In genomic region chr21:42975886-42976608, GRCh38 we compare ENCODE assay signal across 9 cellular contexts. TPM values are rescaled to one million over a fixed set of nuclear protein-coding genes. Genes with fewer than 3 reads are reported as not detected.
DNase-seq lines count a peak whose midpoint lies in the region; ATAC-seq, FAIRE-seq and TF ChIP-seq lines count a peak whose summit lies in the region.
"Had no signal": no experiment of that assay in that cellular context is flagged by ENCODE, and none has a peak within 500 bp of the region (broad histone marks: within the 10 kb centered on the region; RNA-seq: fewer than 3 reads in every experiment).

No MANE protein-coding gene starts in this region.

- DNase-seq in AG04450 (ENCODE audit: low read depth, low spot score) (no peak), Karpas-422 (peak; percentile 52), H54 (ENCODE audit: insufficient read length, low spot score) (no peak), nucleus accumbens (lab: John Stamatoyannopoulos, UW) (no peak), dermis blood vessel endothelial cell (no peak)
- DNase-seq in central memory CD8-positive, alpha-beta T cell (ENCODE audit: low spot score in 2 of 2): no peak
- DNase-seq in central memory CD4-positive, alpha-beta T cell: no peak

- no peaks in the 10 kb centered on the region for H3K9me2 ChIP-seq in Karpas-422 (replicated peaks; ENCODE audit: insufficient read depth, low read length)

- peaks cover 17% of the 10 kb centered on the region for H3K4me1 Mint-ChIP-seq in central memory CD8-positive, alpha-beta T cell

- H3K79me2 ChIP-seq in Karpas-422 (ENCODE audit: low read length): peaks cover 35% of the 10 kb centered on the region

- peak overlapping the region; percentile 75 for H3K27ac Mint-ChIP-seq in central memory CD8-positive, alpha-beta T cell (ENCODE audit: low read depth)

- no peak for ATAC-seq in central memory CD8-positive, alpha-beta T cell (replicated peaks; ENCODE audit: extremely low read depth, poor library complexity, severe bottlenecking)

- peak overlapping the region; percentile 82 for H3K4me2 ChIP-seq in Karpas-422 (ENCODE audit: low read depth, low read length, poor library complexity, severe bottlenecking)

- no peaks in the 10 kb centered on the region for H3K9me3 Mint-ChIP-seq in central memory CD8-positive, alpha-beta T cell

- H3K27me3 Mint-ChIP-seq in central memory CD8-positive, alpha-beta T cell: no peaks in the 10 kb centered on the region

- H3K4me3 Mint-ChIP-seq in central memory CD8-positive, alpha-beta T cell: peak overlapping the region; percentile 79

- H3K4me3 ChIP-seq in AG04450 (ENCODE audit: low read depth, low read length): peak overlapping the region; percentile 87
- H3K4me3 ChIP-seq in Karpas-422 (ENCODE audit: low read length): peak overlapping the region; percentile 86
- H3K4me3 ChIP-seq in mucosa of stomach (ENCODE audit: low read length): peak overlapping the region; percentile 27

- H3K4me1 ChIP-seq in Karpas-422 (ENCODE audit: low read length) (peaks cover 41% of the 10 kb centered on the region), mucosa of stomach (ENCODE audit: control insufficient read depth, insufficient read depth, low read length) (peaks cover 31% of the 10 kb centered on the region)

- peaks cover 10% of the 10 kb centered on the region for H3K36me3 Mint-ChIP-seq in central memory CD8-positive, alpha-beta T cell (ENCODE audit: insufficient read depth)

- no peak overlapping the region for H2AFZ ChIP-seq in Karpas-422 (ENCODE audit: low read length)

- H3K27me3 ChIP-seq in AG04450 (ENCODE audit: control insufficient read depth, insufficient read depth, low read length) (no peaks in the 10 kb centered on the region), Karpas-422 (ENCODE audit: low read length) (no peaks in the 10 kb centered on the region), mucosa of stomach (ENCODE audit: control insufficient read depth, insufficient read depth, low read length) (no peaks in the 10 kb centered on the region)

- H3K9me3 ChIP-seq in AG04450 (ENCODE audit: control insufficient read depth, insufficient read depth, low read length): no peaks in the 10 kb centered on the region; the same call in 1 of the 2 replicates
- no peaks in the 10 kb centered on the region for H3K9me3 ChIP-seq in Karpas-422 (ENCODE audit: low read length)
- H3K9me3 ChIP-seq in mucosa of stomach (ENCODE audit: control insufficient read depth, low read length): no peaks in the 10 kb centered on the region

- TF ChIP-seq CTCF in AG04450 (IDR thresholded peaks at IDR 0.05; ENCODE audit: low read depth, low read length): no peak

- H3K27ac ChIP-seq in AG04450 (ENCODE audit: low read depth, low read length) (peak overlapping the region; percentile 90), Karpas-422 (ENCODE audit: low read length) (peak overlapping the region; percentile 65)

- H4K20me1 ChIP-seq in Karpas-422 (ENCODE audit: insufficient read depth, low read depth, low read length): 0 out of 2 replicates have a peak, but pooled peaks cover 5% of the 10 kb centered on the region

- H3K9ac ChIP-seq in Karpas-422 (ENCODE audit: low read length) (peak overlapping the region; percentile 89), mucosa of stomach (ENCODE audit: low read length) (peak overlapping the region; percentile 84)

- no peak for FAIRE-seq in H54 (lab: Jason Lieb, UNC)
- FAIRE-seq: colon had no signal

- CTCF ChIA-PET in AG04450 (lab: Charles Lee): no interaction called here

- no peak for TF ChIP-seq POLR2A in H54 (IDR thresholded peaks at IDR 0.05; ENCODE audit: low read depth, low read length)

- POLR2A ChIA-PET in AG04450 (lab: Yijun Ruan, JAX): no interaction called here

- H3K36me3 ChIP-seq in Karpas-422 (ENCODE audit: insufficient read depth, low read length) (peaks cover 7% of the 10 kb centered on the region), mucosa of stomach (ENCODE audit: control insufficient read depth, insufficient read depth, low read length) (no peaks in the 10 kb centered on the region)

RNA-seq across cellular contexts. Expression of gene PKNOX1, which starts 1.7 kb away (rescaled TPM):
- 57.4 and 65.6 TPM in 2 replicates for polyA plus RNA-seq in AG04450 (2011; rRNA removed)
- polyA minus RNA-seq in AG04450 (2011; rRNA and poly(A)+ RNA removed): 27.6 and 40.8 TPM in 2 replicates
- 19.7 and 28.1 TPM in 2 replicates for total RNA-seq in Karpas-422 (2014; rRNA removed; shearing (Covaris generic); ENCODE audit: low replicate concordance)
- 7.8 and 17.9 TPM in 2 replicates for total RNA-seq in dermis blood vessel endothelial cell

RNA-seq across cellular contexts. Expression of gene ERVH48-1, which starts 50.6 kb away (rescaled TPM):
- not detected in 2 replicates for polyA plus RNA-seq in AG04450 (2011; rRNA removed)
- polyA minus RNA-seq in AG04450 (2011; rRNA and poly(A)+ RNA removed): not detected in 2 replicates
- total RNA-seq in Karpas-422 (2014; rRNA removed; shearing (Covaris generic); ENCODE audit: low replicate concordance): not detected in 2 replicates
- 0.05 TPM in 1 of 2 replicates, not detected in the other for total RNA-seq in dermis blood vessel endothelial cell

Comparison
In these comparisons a context has a peak if more than half of its experiments do, and no peak if none do; other contexts are left out.
1. H3K4me3 ChIP-seq: peak in every context shown above with its lines; median percentile 87 in AG04450; 86 in Karpas-422; 27 in mucosa of stomach.